In genomic region chr20:62728028-62728780, GRCh38 we compare ENCODE assay signal across 14 cellular contexts. TPM values are rescaled to one million over a fixed set of nuclear protein-coding genes. Genes with fewer than 3 reads are reported as not detected.
A peak's percentile ranks its signal among the peaks of the same experiment; 100 is the strongest.
DNase-seq lines count a peak whose midpoint lies in the region; ATAC-seq, FAIRE-seq and TF ChIP-seq lines count a peak whose summit lies in the region.
"Had no signal": no experiment of that assay in that cellular context is flagged by ENCODE, and none has a peak within 500 bp of the region (broad histone marks: within the 10 kb centered on the region; RNA-seq: fewer than 3 reads in every experiment).

No MANE protein-coding gene starts in this region.

- no peak for TF ChIP-seq CTCF in A549 (IDR thresholded peaks at IDR 0.05)

- peaks cover 0 to 2% of the 10 kb centered on the region in 2 donors for H3K27me3 Mint-ChIP-seq in T-cell
- peaks cover 0 to 4% (median 2%) of the 10 kb centered on the region in 3 donors for H3K27me3 Mint-ChIP-seq in immature natural killer cell (ENCODE audit: low read depth in 3 of 3)

- H3K4me1 Mint-ChIP-seq in T-cell (peaks cover 9 to 22% (median 18%) of the 10 kb centered on the region in 3 donors), immature natural killer cell (peaks cover 0 to 8% of the 10 kb centered on the region in 2 donors)
- H3K4me1 Mint-ChIP-seq: IgD-negative memory B cell had no signal

- H3K36me3 Mint-ChIP-seq in T-cell (no peaks in the 10 kb centered on the region), immature natural killer cell (no peaks in the 10 kb centered on the region)

- no peak for TF ChIP-seq EP300 in A549 (IDR thresholded peaks at IDR 0.05)

- peak overlapping the region; percentile 41 to 59 (median 43) for H3K4me3 Mint-ChIP-seq in T-cell
- H3K4me3 Mint-ChIP-seq in immature natural killer cell, result peak overlapping the region in 4 of 5 donors; percentile 53 to 69 (median 64)

- TF ChIP-seq RAD21 in A549 (conservative IDR thresholded peaks at IDR 0.05 in 1 of 2, IDR thresholded peaks at IDR 0.05 in 1 of 2), result no peak

- H3K9me3 Mint-ChIP-seq in T-cell (no peaks in the 10 kb centered on the region), immature natural killer cell (peaks cover 0 to 2% (median 0%) of the 10 kb centered on the region in 6 donors)

- H3K4me3 ChIP-seq in A549 (no peak overlapping the region), H7 (ENCODE audit: insufficient read depth, low read depth, low read length) (no peak overlapping the region)
- H3K4me3 ChIP-seq: ascending aorta had no signal

- CTCF ChIA-PET in A549 (lab: Yijun Ruan, JAX) (interaction anchor here (1.1 to 2.6 kb wide), 4 partner anchors 8 to 63 kb away, joined by 3 to 8 read pairs (median 6); no protein-coding TSS in a partner anchor), T-cell (lab: Charles Lee) (no interaction called here)

- POLR2A ChIA-PET in A549 (lab: Yijun Ruan, JAX), result interaction anchor here (0.5 kb wide), 1 partner anchor 9 kb away, joined by 3 read pairs; no protein-coding TSS in a partner anchor
- POLR2A ChIA-PET in T-cell (lab: Charles Lee), result no interaction called here

- WGBS in A549 (ENCODE audit: missing lambda C conversion rate), result 55% methylated on average over 24 of the region's 26 CpGs

- no peaks in the 10 kb centered on the region for H3K9me3 ChIP-seq in A549
- H3K9me3 ChIP-seq: ascending aorta, heart right ventricle had no signal

- peak overlapping the region; percentile 73 to 83 for H3K27ac Mint-ChIP-seq in T-cell
- H3K27ac Mint-ChIP-seq in immature natural killer cell, result peak overlapping the region in 1 of 6 donors; percentile 32

- no peaks in the 10 kb centered on the region for H3K4me1 ChIP-seq in A549
- H3K4me1 ChIP-seq: ascending aorta had no signal

- H3K4me2 ChIP-seq in A549, result no peak overlapping the region

- H3K36me3 ChIP-seq in H7 (replicated peaks; ENCODE audit: control insufficient read depth, insufficient read depth, low read length), result no peaks in the 10 kb centered on the region
- H3K36me3 ChIP-seq: ascending aorta, heart right ventricle had no signal

- DNase-seq in A549 (ENCODE audit: low read depth in 1 of 2, low spot score in 1 of 2) (no peak), HTR-8/SVneo (ENCODE audit: insufficient read length, low spot score) (no peak), T-cell (no peak), immature natural killer cell (peak in 1 of 3 donors; percentile 18), H7 (no peak), NCI-H2227 (lab: John Stamatoyannopoulos, UW; ENCODE audit: unreplicated experiment) (no peak)
- no peak for DNase-seq in activated CD8-positive, alpha-beta memory T cell treated with anti-CD3 and anti-CD28 coated beads, Interleukin-2, amount 50 U/mL, for 4 hours
- DNase-seq: activated CD4-positive, alpha-beta T cell treated with anti-CD3 and anti-CD28 coated beads for 48 hours; heart right ventricle had no signal

- no peak overlapping the region for H3K27ac ChIP-seq in A549
- H3K27ac ChIP-seq: ascending aorta had no signal

- FAIRE-seq in A549 (lab: Jason Lieb, UNC) (no peak), HTR-8/SVneo (lab: Jason Lieb, UNC) (peak; percentile 57)
- FAIRE-seq: endometrium had no signal

- ATAC-seq in A549, result peak in 1 of 2 experiments; percentile 28; a peak in 2 of 6 replicates
- peak in 2 of 4 experiments; percentile 32 to 60 for ATAC-seq in T-cell (replicated peaks in 1 of 4)
- no peak for ATAC-seq in GM21786 (IDR thresholded peaks at IDR 0.05; ENCODE audit: unreplicated experiment)

- no peak for TF ChIP-seq POLR2A in A549 (IDR thresholded peaks at IDR 0.05; ENCODE audit: low read length)

- no peaks in the 10 kb centered on the region for H3K27me3 ChIP-seq in H7 (ENCODE audit: control insufficient read depth, insufficient read depth, low read length)
- H3K27me3 ChIP-seq: ascending aorta had no signal

TF ChIP-seq in A549, 52 proteins besides CTCF, POLR2A, EP300 and RAD21:
- TF ChIP-seq TP53 (CRISPR knock-in tag; IDR thresholded peaks at IDR 0.05), result no peak
- TF ChIP-seq ZFP36 (IDR thresholded peaks at IDR 0.05; ENCODE audit: borderline replicate concordance, partially characterized antibody), result peak; percentile 23

RNA-seq across cellular contexts. Expression of gene NTSR1, which starts 19.6 kb away (rescaled TPM):
- polyA plus RNA-seq in A549 (2011; rRNA removed), result 0.03 TPM in 2 replicates
- 0.01 TPM in 2 replicates for polyA plus RNA-seq in A549 (2012; cell fraction: cytosol; rRNA removed)
- polyA plus RNA-seq in A549 (2012; cell fraction: nucleus; rRNA removed), result 0.02 TPM in 1 of 2 replicates, not detected in the other
- not detected in 3 replicates for polyA plus RNA-seq in A549 (2017; fragmentation: RNase III; extraction: RNeasy Plus Mini Kit Qiagen cat#74134 plus additional on column Dnase treatment)
- polyA minus RNA-seq in A549 (2011; rRNA and poly(A)+ RNA removed), result not detected in 2 replicates
- under 1 TPM in 3 of 5 donors, not detected in 2; 0.33 to 0.63 (median 0.53) TPM for total RNA-seq in T-cell
- polyA plus RNA-seq in immature natural killer cell, result not detected
- 0.30 and 1.1 TPM in 2 replicates for total RNA-seq in H7 (2014; rRNA removed; shearing (Covaris generic))
- total RNA-seq: ascending aorta, mesenteric fat pad had no signal
- polyA plus RNA-seq: heart right ventricle, IgD-negative memory B cell had no signal
